Comparison of ENCODE assay signal across 13 cellular contexts in the genomic region with DNA sequence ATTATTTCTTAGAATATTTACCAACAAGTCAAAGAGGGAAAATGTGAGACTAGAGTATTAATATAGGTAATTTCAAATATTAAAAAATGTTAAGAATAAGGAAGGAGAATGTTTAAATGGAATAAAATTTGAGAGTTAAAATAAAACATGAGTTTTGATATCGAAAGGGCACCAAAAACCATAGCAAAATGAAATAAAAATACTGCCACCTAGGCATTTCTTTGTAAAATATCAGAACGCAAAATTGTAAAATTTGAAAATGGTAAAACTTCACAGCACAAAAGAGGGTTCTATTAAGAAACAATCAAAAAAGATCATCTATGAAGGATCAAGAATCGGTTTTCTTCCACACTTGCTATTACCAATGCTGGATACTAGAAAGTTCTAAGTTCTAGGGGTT.
DNase-seq lines count a peak whose midpoint lies in the region; ATAC-seq and TF ChIP-seq lines count a peak whose summit lies in the region.
"Had no signal": no experiment of that assay in that cellular context is flagged by ENCODE, and none has a peak within 500 bp of the region (broad histone marks: within the 10 kb centered on the region; RNA-seq: fewer than 3 reads in every experiment).

No MANE protein-coding gene starts in this region.

- H3K4me1 Mint-ChIP-seq in glutamatergic neuron (ENCODE audit: low read depth, unreplicated experiment) (peaks cover 33% of the 10 kb centered on the region), osteocyte (ENCODE audit: unreplicated experiment) (peaks cover 11% of the 10 kb centered on the region)
- H3K4me1 Mint-ChIP-seq in activated T-cell treated with anti-CD3 and anti-CD28 coated beads, Interleukin-2, amount 50 U/mL, for 72 hours (ENCODE audit: low read depth) = no peaks in the 10 kb centered on the region
- H3K4me1 Mint-ChIP-seq: GM23338 had no signal

- H3K4me3 ChIP-seq in PC-9 = no peak overlapping the region
- H3K4me3 ChIP-seq: GM23338 had no signal

- H3K27ac ChIP-seq in PC-9 = no peak overlapping the region
- H3K27ac ChIP-seq: C4-2B had no signal

- intact Hi-C loops in PC-9 (cut with micrococcal nuclease; ENCODE audit: unreplicated experiment) = no loop called here

- no peaks in the 10 kb centered on the region for H3K36me3 ChIP-seq in PC-9 (ENCODE audit: low read depth)

- ATAC-seq in HG02970 (IDR thresholded peaks at IDR 0.05; ENCODE audit: low FRiP score, unreplicated experiment) (no peak), HG03342 (IDR thresholded peaks at IDR 0.05; ENCODE audit: unreplicated experiment) (no peak)
- no peak for ATAC-seq in activated T-cell treated with anti-CD3 and anti-CD28 coated beads, Interleukin-2, amount 50 U/mL, for 72 hours (replicated peaks in 1 of 2)
- ATAC-seq: GM23338, HepG2 had no signal

- POLR2A ChIA-PET in PC-9 (lab: Charles Lee; ENCODE audit: unreplicated experiment) = no interaction called here

- no peaks in the 10 kb centered on the region for H3K79me2 ChIP-seq in PC-9 (ENCODE audit: low read depth)

- H3K27ac Mint-ChIP-seq in glutamatergic neuron (ENCODE audit: unreplicated experiment) (peak overlapping the region; percentile 57), osteocyte (ENCODE audit: unreplicated experiment) (no peak overlapping the region)
- H3K27ac Mint-ChIP-seq in activated T-cell treated with anti-CD3 and anti-CD28 coated beads, Interleukin-2, amount 50 U/mL, for 72 hours = no peak overlapping the region
- H3K27ac Mint-ChIP-seq: CD4-positive, alpha-beta T cell; GM23338 had no signal

- H3K9me2 ChIP-seq in PC-9 (ENCODE audit: insufficient read depth) = no peaks in the 10 kb centered on the region

- 0 out of 2 replicates have a peak overlapping the region, but pooled peaks have one; percentile 26 for H2AFZ ChIP-seq in PC-9
- H2AFZ ChIP-seq: GM23338 had no signal

- H3K4me1 ChIP-seq in PC-9 (replicated peaks; ENCODE audit: insufficient read depth) = no peaks in the 10 kb centered on the region
- H3K4me1 ChIP-seq: Caco-2 had no signal

- H3K27me3 Mint-ChIP-seq in glutamatergic neuron (ENCODE audit: unreplicated experiment) (peaks cover 2% of the 10 kb centered on the region), osteocyte (ENCODE audit: unreplicated experiment) (no peaks in the 10 kb centered on the region)
- no peaks in the 10 kb centered on the region for H3K27me3 Mint-ChIP-seq in activated T-cell treated with anti-CD3 and anti-CD28 coated beads, Interleukin-2, amount 50 U/mL, for 72 hours (ENCODE audit: low read depth)
- H3K27me3 Mint-ChIP-seq: CD4-positive, alpha-beta T cell had no signal

- no peak for TF ChIP-seq CTCF in PC-9 (conservative IDR thresholded peaks at IDR 0.05)
- TF ChIP-seq CTCF in glutamatergic neuron (IDR thresholded peaks at IDR 0.05; ENCODE audit: partially characterized antibody, unreplicated experiment) = no peak
- peak; percentile 13 for TF ChIP-seq CTCF in osteocyte (IDR thresholded peaks at IDR 0.05)

- DNase-seq in PC-9 (no peak), glutamatergic neuron (no peak), osteocyte (ENCODE audit: extremely low spot score, unreplicated experiment) (no peak)
- DNase-seq in activated T-cell treated with anti-CD3 and anti-CD28 coated beads, Interleukin-2, amount 50 U/mL, for 72 hours = no peak
- DNase-seq: AML-193; Caco-2; CD4-positive, alpha-beta T cell; HCEC 1CT had no signal

- CTCF ChIA-PET in PC-9 (lab: Charles Lee) = no interaction called here

- no peaks in the 10 kb centered on the region for H3F3A ChIP-seq in PC-9 (ENCODE audit: insufficient read depth, low read depth)

- H3K9me3 Mint-ChIP-seq in glutamatergic neuron (ENCODE audit: unreplicated experiment) (peaks cover 3% of the 10 kb centered on the region), osteocyte (ENCODE audit: unreplicated experiment) (no peaks in the 10 kb centered on the region)
- H3K9me3 Mint-ChIP-seq in activated T-cell treated with anti-CD3 and anti-CD28 coated beads, Interleukin-2, amount 50 U/mL, for 72 hours = peaks cover 11% of the 10 kb centered on the region in 2 donors
- H3K9me3 Mint-ChIP-seq: GM23338 had no signal

- H3K4me3 Mint-ChIP-seq in glutamatergic neuron (ENCODE audit: unreplicated experiment) = no peak overlapping the region
- no peak overlapping the region for H3K4me3 Mint-ChIP-seq in osteocyte (ENCODE audit: unreplicated experiment)
- H3K4me3 Mint-ChIP-seq in activated T-cell treated with anti-CD3 and anti-CD28 coated beads, Interleukin-2, amount 50 U/mL, for 72 hours = no peak overlapping the region
- H3K4me3 Mint-ChIP-seq: CD4-positive, alpha-beta T cell; GM23338 had no signal

- peaks cover 3% of the 10 kb centered on the region; the same call in 1 of the 2 replicates for H3K9me3 ChIP-seq in PC-9 (ENCODE audit: insufficient read depth, low read depth)
- H3K9me3 ChIP-seq: Caco-2 had no signal

- no peaks in the 10 kb centered on the region; the same call in 1 of the 2 replicates for H3K27me3 ChIP-seq in PC-9 (ENCODE audit: insufficient read depth, low read depth)

- H3K36me3 Mint-ChIP-seq in glutamatergic neuron (ENCODE audit: unreplicated experiment) (no peaks in the 10 kb centered on the region), osteocyte (ENCODE audit: unreplicated experiment) (no peaks in the 10 kb centered on the region)
- no peaks in the 10 kb centered on the region for H3K36me3 Mint-ChIP-seq in activated T-cell treated with anti-CD3 and anti-CD28 coated beads, Interleukin-2, amount 50 U/mL, for 72 hours (ENCODE audit: insufficient read depth in 2 of 2)

- no peaks in the 10 kb centered on the region for H4K20me1 ChIP-seq in PC-9 (ENCODE audit: insufficient read depth)

- BruUV-seq in PC-9 (replicated peaks; lab: Mats Ljungman, UMichigan) = no TSS peak

- H3K4me2 ChIP-seq in PC-9 = no peak overlapping the region
- H3K4me2 ChIP-seq: GM23338 had no signal
